Comparison of ENCODE assay signal across 8 cellular contexts in the genomic region with DNA sequence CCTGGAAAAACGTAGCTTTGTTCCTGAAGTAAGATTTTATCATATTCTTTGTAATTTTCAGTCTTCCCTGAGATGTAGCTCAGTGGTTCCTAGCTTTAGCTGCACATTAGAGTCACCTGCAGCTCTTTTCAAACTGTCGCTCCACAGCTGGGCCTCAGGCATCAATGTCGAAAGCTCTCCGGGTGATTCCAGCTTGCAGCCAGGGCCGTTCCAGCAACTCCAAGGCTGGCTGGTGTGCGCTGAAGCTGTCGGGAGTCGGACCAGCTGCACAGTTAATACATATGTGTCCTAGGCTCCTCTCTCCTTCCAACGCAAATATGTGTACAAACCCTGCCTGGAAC. TPM values are rescaled to one million over a fixed set of nuclear protein-coding genes. Genes with fewer than 3 reads are reported as not detected.
DNase-seq lines count a peak whose midpoint lies in the region; ATAC-seq, FAIRE-seq and TF ChIP-seq lines count a peak whose summit lies in the region.

No MANE protein-coding gene starts in this region.

- H3K4me2 ChIP-seq in astrocyte (ENCODE audit: low read length) = peak overlapping the region; percentile 93
- H3K4me2 ChIP-seq in mesenchymal stem cell (ENCODE audit: low read length, poor library complexity, severe bottlenecking) = peak overlapping the region; percentile 89

- H3K27me3 ChIP-seq in astrocyte (ENCODE audit: insufficient read depth, low read length) = no peaks in the 10 kb centered on the region
- no peaks in the 10 kb centered on the region for H3K27me3 ChIP-seq in mesenchymal stem cell (ENCODE audit: control insufficient read depth in 1 of 2, insufficient read depth in 1 of 2, low read length in 2 of 2)
- H3K27me3 ChIP-seq in aorta (ENCODE audit: control insufficient read depth in 1 of 2, insufficient read depth in 2 of 2, low read length in 1 of 2) = no peaks in the 10 kb centered on the region

- peaks cover 7% of the 10 kb centered on the region for H3K4me1 ChIP-seq in astrocyte (ENCODE audit: insufficient read depth, low read length)
- H3K4me1 ChIP-seq in mesenchymal stem cell (ENCODE audit: control insufficient read depth, insufficient read depth, low read depth, low read length) = no peaks in the 10 kb centered on the region
- no peaks in the 10 kb centered on the region for H3K4me1 ChIP-seq in aorta (ENCODE audit: control insufficient read depth in 1 of 2, insufficient read depth in 2 of 2, low read length in 2 of 2)

- DNase-seq in astrocyte (ENCODE audit: low read depth) = no peak
- DNase-seq in mesenchymal stem cell = no peak
- no peak for DNase-seq in aorta
- no peak for DNase-seq in GM12892 (ENCODE audit: insufficient read length)
- DNase-seq in OCI-M2 (lab: John Stamatoyannopoulos, UW; ENCODE audit: unreplicated experiment) = no peak
- DNase-seq in HuH-7.5 (ENCODE audit: low spot score) = no peak

- H3K9me3 Mint-ChIP-seq in astrocyte (ENCODE audit: unreplicated experiment) = peaks cover 2% of the 10 kb centered on the region

- WGBS in mesenchymal stem cell = 9% methylated on average over 9 of the region's 9 CpGs
- WGBS in aorta, 2 donors = 1% methylated on average over 9 of the region's 9 CpGs

- H4K20me1 ChIP-seq in astrocyte (ENCODE audit: insufficient read depth, low read length) = peaks cover 5% of the 10 kb centered on the region

- no peak overlapping the region for H4K91ac ChIP-seq in mesenchymal stem cell (ENCODE audit: low read length)

- peak overlapping the region; percentile 97 to 100 for H3K18ac ChIP-seq in mesenchymal stem cell (ENCODE audit: low read depth in 1 of 2, low read length in 2 of 2)

- peaks cover 6% of the 10 kb centered on the region for H3K36me3 Mint-ChIP-seq in astrocyte (ENCODE audit: low read depth, unreplicated experiment)

- peak overlapping the region; percentile 98 for H4K8ac ChIP-seq in mesenchymal stem cell (ENCODE audit: low read length)

- no peak for TF ChIP-seq CTCF in astrocyte (IDR thresholded peaks at IDR 0.05; ENCODE audit: insufficient read depth, low read depth, low read length)

- peak overlapping the region; percentile 99 for H3K27ac Mint-ChIP-seq in astrocyte (ENCODE audit: unreplicated experiment)

- H2BK15ac ChIP-seq in mesenchymal stem cell (ENCODE audit: low read depth, poor library complexity, severe bottlenecking) = no peak overlapping the region

- no peak overlapping the region for H2BK12ac ChIP-seq in mesenchymal stem cell (ENCODE audit: low read length in 2 of 2)

- H3K4me3 ChIP-seq in astrocyte (ENCODE audit: insufficient read depth, low read depth, low read length) = peak overlapping the region; percentile 87
- peak overlapping the region; percentile 93 to 96 for H3K4me3 ChIP-seq in mesenchymal stem cell (ENCODE audit: insufficient read depth in 1 of 2, low read depth in 1 of 2, low read length in 2 of 2)
- H3K4me3 ChIP-seq in aorta (ENCODE audit: low read length in 2 of 2) = peak overlapping the region; percentile 55 to 97

- H3K4me1 Mint-ChIP-seq in astrocyte (ENCODE audit: low read depth, unreplicated experiment) = peaks cover 10% of the 10 kb centered on the region

- no peak overlapping the region for H2AK5ac ChIP-seq in mesenchymal stem cell (ENCODE audit: low read length, severe bottlenecking)

- H3K23ac ChIP-seq in mesenchymal stem cell (ENCODE audit: low read length in 2 of 2) = no peak overlapping the region

- H3K36me3 ChIP-seq in astrocyte (ENCODE audit: insufficient read depth, low read length) (no peaks in the 10 kb centered on the region), mesenchymal stem cell (ENCODE audit: control insufficient read depth in 1 of 2, insufficient read depth in 2 of 2, low read depth in 1 of 2, low read length in 2 of 2) (peaks cover 0 to 3% of the 10 kb centered on the region in 2 experiments), aorta (ENCODE audit: control insufficient read depth in 1 of 2, insufficient read depth in 2 of 2, low read length in 1 of 2) (no peaks in the 10 kb centered on the region)

- H3K79me1 ChIP-seq in mesenchymal stem cell (replicated peaks; ENCODE audit: low read length, poor library complexity, severe bottlenecking) = peaks cover 29% of the 10 kb centered on the region

- peak overlapping the region; percentile 98 for H3K27ac ChIP-seq in astrocyte (ENCODE audit: low read depth, low read length)
- H3K27ac ChIP-seq in mesenchymal stem cell (ENCODE audit: low read length, poor library complexity, severe bottlenecking) = peak overlapping the region; percentile 95
- peak overlapping the region; percentile 10 to 94 for H3K27ac ChIP-seq in aorta (ENCODE audit: low read depth in 1 of 2, low read length in 2 of 2)

- H3K4ac ChIP-seq in mesenchymal stem cell (ENCODE audit: low read depth in 1 of 2, low read length in 2 of 2) = peak overlapping the region; percentile 14 to 30

- H3K4me3 Mint-ChIP-seq in astrocyte (ENCODE audit: unreplicated experiment) = peak overlapping the region; percentile 97

- no peak overlapping the region for H2BK120ac ChIP-seq in mesenchymal stem cell (ENCODE audit: low read depth, low read length)

- intact Hi-C loops in aorta (cut with DNase I) = loop anchor here (5.0 kb wide), 2 partner anchors 43 to 237 kb away; partner anchors contain the start of genes FAHD2A (in 1 of the 2) and MRPS5 (in 1 of the 2)

- H2BK5ac ChIP-seq in mesenchymal stem cell (ENCODE audit: low read depth, low read length, poor library complexity, severe bottlenecking) = no peak overlapping the region

- H3K14ac ChIP-seq in mesenchymal stem cell (ENCODE audit: low read length in 2 of 2) = no peak overlapping the region

- H3K9me3 ChIP-seq in astrocyte (ENCODE audit: insufficient read depth, low read depth, low read length) (no peaks in the 10 kb centered on the region), mesenchymal stem cell (ENCODE audit: control insufficient read depth, low read length) (no peaks in the 10 kb centered on the region), aorta (ENCODE audit: control insufficient read depth, low read length) (no peaks in the 10 kb centered on the region)

- FAIRE-seq in astrocyte (lab: Jason Lieb, UNC) (no peak), GM12892 (lab: Jason Lieb, UNC) (no peak)

- H3K9ac ChIP-seq in astrocyte (ENCODE audit: low read length) (peak overlapping the region; percentile 92), mesenchymal stem cell (ENCODE audit: low read length) (peak overlapping the region; percentile 97)

- ATAC-seq in GM19395 (IDR thresholded peaks at IDR 0.05; ENCODE audit: unreplicated experiment) (peak; percentile 30), HG03139 (IDR thresholded peaks at IDR 0.05; ENCODE audit: unreplicated experiment) (peak; percentile 4), aorta (ENCODE audit: low FRiP score) (peak; percentile 66)

- H3K79me2 ChIP-seq in astrocyte (ENCODE audit: insufficient read depth, low read length) = peaks cover 47% of the 10 kb centered on the region

- H2AFZ ChIP-seq in astrocyte (ENCODE audit: low read depth, low read length) (peak overlapping the region; percentile 97), mesenchymal stem cell (ENCODE audit: low read depth, low read length) (peak overlapping the region; percentile 97)

- no peak for TF ChIP-seq POLR2A in GM12892 (IDR thresholded peaks at IDR 0.05; ENCODE audit: low read depth, low read length)

- H3K27me3 Mint-ChIP-seq in astrocyte (ENCODE audit: low read depth, unreplicated experiment) = no peaks in the 10 kb centered on the region

RNA-seq across cellular contexts. Expression of gene ZNF2, which starts 0.6 kb away (rescaled TPM):
- total RNA-seq in astrocyte (4.1 and 5.5 TPM in 2 replicates), aorta (1 to 10 TPM; 3.1 to 5.9 TPM)
- polyA plus RNA-seq in mesenchymal stem cell (2013, experiment 1 of 2) = 2.5 TPM
- 2.4 TPM for polyA plus RNA-seq in mesenchymal stem cell (2013, experiment 2 of 2)
- 1 to 10 TPM; 1.3 to 2.3 TPM for polyA plus RNA-seq in aorta
- 2.2 TPM for polyA plus RNA-seq in GM12892 (2012; ENCODE audit: missing spikeins)

RNA-seq across cellular contexts. Expression of gene ZNF514, which starts 5.4 kb away (rescaled TPM):
- total RNA-seq in astrocyte = 7.9 and 8.1 TPM in 2 replicates
- 7.3 TPM for polyA plus RNA-seq in mesenchymal stem cell (2013, experiment 1 of 2)
- polyA plus RNA-seq in mesenchymal stem cell (2013, experiment 2 of 2) = 7.0 TPM
- total RNA-seq in aorta = 10 to 100 TPM; 13.9 to 30.7 TPM
- 10 to 100 TPM in 1 of 2 donors, 1 to 10 TPM in 1; 7.6 to 16.9 TPM for polyA plus RNA-seq in aorta
- 7.1 TPM for polyA plus RNA-seq in GM12892 (2012; ENCODE audit: missing spikeins)

RNA-seq across cellular contexts. Expression of gene ZNF892, which starts 42.3 kb away (rescaled TPM):
- total RNA-seq in astrocyte (4.8 and 5.9 TPM in 2 replicates), aorta (1 to 10 TPM; 4.3 to 8.3 TPM)
- polyA plus RNA-seq in mesenchymal stem cell (2013, experiment 1 of 2) = 0.75 TPM
- polyA plus RNA-seq in mesenchymal stem cell (2013, experiment 2 of 2) = 0.79 TPM
- polyA plus RNA-seq in aorta = under 1 TPM in 1 of 2 donors, not detected in 1; 0.64 TPM
- polyA plus RNA-seq in GM12892 (2012; ENCODE audit: missing spikeins) = 1.4 TPM

RNA-seq across cellular contexts. Expression of gene MRPS5, which starts 43.4 kb away (rescaled TPM):
- total RNA-seq in astrocyte (52.7 and 57.4 TPM in 2 replicates), aorta (10 to 100 TPM; 31.2 to 38.3 TPM)
- 45.2 TPM for polyA plus RNA-seq in mesenchymal stem cell (2013, experiment 1 of 2)
- 45.1 TPM for polyA plus RNA-seq in mesenchymal stem cell (2013, experiment 2 of 2)
- polyA plus RNA-seq in aorta = 10 to 100 TPM; 34.3 to 57.1 TPM
- 60.3 TPM for polyA plus RNA-seq in GM12892 (2012; ENCODE audit: missing spikeins)

Comparison
In these comparisons a context has a peak if more than half of its experiments do, and no peak if none do; other contexts are left out.
1. ATAC-seq: peak in every context shown above with its lines; median percentile 66 in aorta; 30 in GM19395; 4 in HG03139.